1 cellular context compared by ENCODE assay signal in genomic region chr14:60317609-60318008, GRCh38.
TF ChIP-seq lines count a peak whose summit lies in the region.

No MANE protein-coding gene starts in this region.

TF ChIP-seq in WTC11, 78 proteins besides CTCF, POLR2A, EP300 and RAD21 (continued from another document and continues in another):
- TF ChIP-seq, protein P1, sequence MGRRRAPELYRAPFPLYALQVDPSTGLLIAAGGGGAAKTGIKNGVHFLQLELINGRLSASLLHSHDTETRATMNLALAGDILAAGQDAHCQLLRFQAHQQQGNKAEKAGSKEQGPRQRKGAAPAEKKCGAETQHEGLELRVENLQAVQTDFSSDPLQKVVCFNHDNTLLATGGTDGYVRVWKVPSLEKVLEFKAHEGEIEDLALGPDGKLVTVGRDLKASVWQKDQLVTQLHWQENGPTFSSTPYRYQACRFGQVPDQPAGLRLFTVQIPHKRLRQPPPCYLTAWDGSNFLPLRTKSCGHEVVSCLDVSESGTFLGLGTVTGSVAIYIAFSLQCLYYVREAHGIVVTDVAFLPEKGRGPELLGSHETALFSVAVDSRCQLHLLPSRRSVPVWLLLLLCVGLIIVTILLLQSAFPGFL (CRISPR knock-in tag; IDR thresholded peaks at IDR 0.05; ENCODE audit: borderline replicate concordance), result no peak
- TF ChIP-seq CREB1 (CRISPR knock-in tag; IDR thresholded peaks at IDR 0.05) (no peak), ZNF317 (CRISPR knock-in tag; IDR thresholded peaks at IDR 0.05; ENCODE audit: borderline replicate concordance, low read depth) (no peak), MYBL2 (CRISPR knock-in tag; IDR thresholded peaks at IDR 0.05) (0 out of 2 replicates have a peak, but pooled peaks have one; percentile 50), FOXK1 (CRISPR knock-in tag; IDR thresholded peaks at IDR 0.05) (peak; percentile 43; the same call in 1 of the 2 replicates), ZNF671 (CRISPR knock-in tag; IDR thresholded peaks at IDR 0.05) (no peak), CBFB (CRISPR knock-in tag; IDR thresholded peaks at IDR 0.05; ENCODE audit: low read depth) (no peak), IRF1 (CRISPR knock-in tag; IDR thresholded peaks at IDR 0.05) (no peak), EMX1 (CRISPR knock-in tag; IDR thresholded peaks at IDR 0.05) (no peak), E2F4 (CRISPR knock-in tag; IDR thresholded peaks at IDR 0.05; ENCODE audit: borderline replicate concordance, low read depth) (no peak), NFE2L1 (CRISPR knock-in tag; IDR thresholded peaks at IDR 0.05) (no peak), ZNF232 (CRISPR knock-in tag; IDR thresholded peaks at IDR 0.05) (no peak), ETV6 (CRISPR knock-in tag; IDR thresholded peaks at IDR 0.05) (peak; percentile 57; the same call in 1 of the 2 replicates), JAZF1 (CRISPR knock-in tag; IDR thresholded peaks at IDR 0.05) (no peak), ZNF138 (CRISPR knock-in tag; conservative IDR thresholded peaks at IDR 0.05) (no peak), TEAD1 (CRISPR knock-in tag; IDR thresholded peaks at IDR 0.05) (no peak), TEAD4 (CRISPR knock-in tag; IDR thresholded peaks at IDR 0.05) (no peak), ESRRA (CRISPR knock-in tag; IDR thresholded peaks at IDR 0.05; ENCODE audit: borderline replicate concordance) (no peak)
- TF ChIP-seq, protein P2, sequence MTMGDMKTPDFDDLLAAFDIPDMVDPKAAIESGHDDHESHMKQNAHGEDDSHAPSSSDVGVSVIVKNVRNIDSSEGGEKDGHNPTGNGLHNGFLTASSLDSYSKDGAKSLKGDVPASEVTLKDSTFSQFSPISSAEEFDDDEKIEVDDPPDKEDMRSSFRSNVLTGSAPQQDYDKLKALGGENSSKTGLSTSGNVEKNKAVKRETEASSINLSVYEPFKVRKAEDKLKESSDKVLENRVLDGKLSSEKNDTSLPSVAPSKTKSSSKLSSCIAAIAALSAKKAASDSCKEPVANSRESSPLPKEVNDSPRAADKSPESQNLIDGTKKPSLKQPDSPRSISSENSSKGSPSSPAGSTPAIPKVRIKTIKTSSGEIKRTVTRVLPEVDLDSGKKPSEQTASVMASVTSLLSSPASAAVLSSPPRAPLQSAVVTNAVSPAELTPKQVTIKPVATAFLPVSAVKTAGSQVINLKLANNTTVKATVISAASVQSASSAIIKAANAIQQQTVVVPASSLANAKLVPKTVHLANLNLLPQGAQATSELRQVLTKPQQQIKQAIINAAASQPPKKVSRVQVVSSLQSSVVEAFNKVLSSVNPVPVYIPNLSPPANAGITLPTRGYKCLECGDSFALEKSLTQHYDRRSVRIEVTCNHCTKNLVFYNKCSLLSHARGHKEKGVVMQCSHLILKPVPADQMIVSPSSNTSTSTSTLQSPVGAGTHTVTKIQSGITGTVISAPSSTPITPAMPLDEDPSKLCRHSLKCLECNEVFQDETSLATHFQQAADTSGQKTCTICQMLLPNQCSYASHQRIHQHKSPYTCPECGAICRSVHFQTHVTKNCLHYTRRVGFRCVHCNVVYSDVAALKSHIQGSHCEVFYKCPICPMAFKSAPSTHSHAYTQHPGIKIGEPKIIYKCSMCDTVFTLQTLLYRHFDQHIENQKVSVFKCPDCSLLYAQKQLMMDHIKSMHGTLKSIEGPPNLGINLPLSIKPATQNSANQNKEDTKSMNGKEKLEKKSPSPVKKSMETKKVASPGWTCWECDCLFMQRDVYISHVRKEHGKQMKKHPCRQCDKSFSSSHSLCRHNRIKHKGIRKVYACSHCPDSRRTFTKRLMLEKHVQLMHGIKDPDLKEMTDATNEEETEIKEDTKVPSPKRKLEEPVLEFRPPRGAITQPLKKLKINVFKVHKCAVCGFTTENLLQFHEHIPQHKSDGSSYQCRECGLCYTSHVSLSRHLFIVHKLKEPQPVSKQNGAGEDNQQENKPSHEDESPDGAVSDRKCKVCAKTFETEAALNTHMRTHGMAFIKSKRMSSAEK (CRISPR knock-in tag; IDR thresholded peaks at IDR 0.05; ENCODE audit: borderline replicate concordance), result no peak
- TF ChIP-seq, protein P3, sequence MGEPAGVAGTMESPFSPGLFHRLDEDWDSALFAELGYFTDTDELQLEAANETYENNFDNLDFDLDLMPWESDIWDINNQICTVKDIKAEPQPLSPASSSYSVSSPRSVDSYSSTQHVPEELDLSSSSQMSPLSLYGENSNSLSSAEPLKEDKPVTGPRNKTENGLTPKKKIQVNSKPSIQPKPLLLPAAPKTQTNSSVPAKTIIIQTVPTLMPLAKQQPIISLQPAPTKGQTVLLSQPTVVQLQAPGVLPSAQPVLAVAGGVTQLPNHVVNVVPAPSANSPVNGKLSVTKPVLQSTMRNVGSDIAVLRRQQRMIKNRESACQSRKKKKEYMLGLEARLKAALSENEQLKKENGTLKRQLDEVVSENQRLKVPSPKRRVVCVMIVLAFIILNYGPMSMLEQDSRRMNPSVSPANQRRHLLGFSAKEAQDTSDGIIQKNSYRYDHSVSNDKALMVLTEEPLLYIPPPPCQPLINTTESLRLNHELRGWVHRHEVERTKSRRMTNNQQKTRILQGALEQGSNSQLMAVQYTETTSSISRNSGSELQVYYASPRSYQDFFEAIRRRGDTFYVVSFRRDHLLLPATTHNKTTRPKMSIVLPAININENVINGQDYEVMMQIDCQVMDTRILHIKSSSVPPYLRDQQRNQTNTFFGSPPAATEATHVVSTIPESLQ (CRISPR knock-in tag; IDR thresholded peaks at IDR 0.05), result no peak
- TF ChIP-seq, protein P4, sequence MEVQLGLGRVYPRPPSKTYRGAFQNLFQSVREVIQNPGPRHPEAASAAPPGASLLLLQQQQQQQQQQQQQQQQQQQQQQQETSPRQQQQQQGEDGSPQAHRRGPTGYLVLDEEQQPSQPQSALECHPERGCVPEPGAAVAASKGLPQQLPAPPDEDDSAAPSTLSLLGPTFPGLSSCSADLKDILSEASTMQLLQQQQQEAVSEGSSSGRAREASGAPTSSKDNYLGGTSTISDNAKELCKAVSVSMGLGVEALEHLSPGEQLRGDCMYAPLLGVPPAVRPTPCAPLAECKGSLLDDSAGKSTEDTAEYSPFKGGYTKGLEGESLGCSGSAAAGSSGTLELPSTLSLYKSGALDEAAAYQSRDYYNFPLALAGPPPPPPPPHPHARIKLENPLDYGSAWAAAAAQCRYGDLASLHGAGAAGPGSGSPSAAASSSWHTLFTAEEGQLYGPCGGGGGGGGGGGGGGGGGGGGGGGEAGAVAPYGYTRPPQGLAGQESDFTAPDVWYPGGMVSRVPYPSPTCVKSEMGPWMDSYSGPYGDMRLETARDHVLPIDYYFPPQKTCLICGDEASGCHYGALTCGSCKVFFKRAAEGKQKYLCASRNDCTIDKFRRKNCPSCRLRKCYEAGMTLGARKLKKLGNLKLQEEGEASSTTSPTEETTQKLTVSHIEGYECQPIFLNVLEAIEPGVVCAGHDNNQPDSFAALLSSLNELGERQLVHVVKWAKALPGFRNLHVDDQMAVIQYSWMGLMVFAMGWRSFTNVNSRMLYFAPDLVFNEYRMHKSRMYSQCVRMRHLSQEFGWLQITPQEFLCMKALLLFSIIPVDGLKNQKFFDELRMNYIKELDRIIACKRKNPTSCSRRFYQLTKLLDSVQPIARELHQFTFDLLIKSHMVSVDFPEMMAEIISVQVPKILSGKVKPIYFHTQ (CRISPR knock-in tag; IDR thresholded peaks at IDR 0.05), result no peak
- TF ChIP-seq, protein P5, sequence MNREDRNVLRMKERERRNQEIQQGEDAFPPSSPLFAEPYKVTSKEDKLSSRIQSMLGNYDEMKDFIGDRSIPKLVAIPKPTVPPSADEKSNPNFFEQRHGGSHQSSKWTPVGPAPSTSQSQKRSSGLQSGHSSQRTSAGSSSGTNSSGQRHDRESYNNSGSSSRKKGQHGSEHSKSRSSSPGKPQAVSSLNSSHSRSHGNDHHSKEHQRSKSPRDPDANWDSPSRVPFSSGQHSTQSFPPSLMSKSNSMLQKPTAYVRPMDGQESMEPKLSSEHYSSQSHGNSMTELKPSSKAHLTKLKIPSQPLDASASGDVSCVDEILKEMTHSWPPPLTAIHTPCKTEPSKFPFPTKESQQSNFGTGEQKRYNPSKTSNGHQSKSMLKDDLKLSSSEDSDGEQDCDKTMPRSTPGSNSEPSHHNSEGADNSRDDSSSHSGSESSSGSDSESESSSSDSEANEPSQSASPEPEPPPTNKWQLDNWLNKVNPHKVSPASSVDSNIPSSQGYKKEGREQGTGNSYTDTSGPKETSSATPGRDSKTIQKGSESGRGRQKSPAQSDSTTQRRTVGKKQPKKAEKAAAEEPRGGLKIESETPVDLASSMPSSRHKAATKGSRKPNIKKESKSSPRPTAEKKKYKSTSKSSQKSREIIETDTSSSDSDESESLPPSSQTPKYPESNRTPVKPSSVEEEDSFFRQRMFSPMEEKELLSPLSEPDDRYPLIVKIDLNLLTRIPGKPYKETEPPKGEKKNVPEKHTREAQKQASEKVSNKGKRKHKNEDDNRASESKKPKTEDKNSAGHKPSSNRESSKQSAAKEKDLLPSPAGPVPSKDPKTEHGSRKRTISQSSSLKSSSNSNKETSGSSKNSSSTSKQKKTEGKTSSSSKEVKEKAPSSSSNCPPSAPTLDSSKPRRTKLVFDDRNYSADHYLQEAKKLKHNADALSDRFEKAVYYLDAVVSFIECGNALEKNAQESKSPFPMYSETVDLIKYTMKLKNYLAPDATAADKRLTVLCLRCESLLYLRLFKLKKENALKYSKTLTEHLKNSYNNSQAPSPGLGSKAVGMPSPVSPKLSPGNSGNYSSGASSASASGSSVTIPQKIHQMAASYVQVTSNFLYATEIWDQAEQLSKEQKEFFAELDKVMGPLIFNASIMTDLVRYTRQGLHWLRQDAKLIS (CRISPR knock-in tag; IDR thresholded peaks at IDR 0.05; ENCODE audit: borderline replicate concordance), result no peak
- TF ChIP-seq, protein P6, sequence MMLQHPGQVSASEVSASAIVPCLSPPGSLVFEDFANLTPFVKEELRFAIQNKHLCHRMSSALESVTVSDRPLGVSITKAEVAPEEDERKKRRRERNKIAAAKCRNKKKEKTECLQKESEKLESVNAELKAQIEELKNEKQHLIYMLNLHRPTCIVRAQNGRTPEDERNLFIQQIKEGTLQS (CRISPR knock-in tag; conservative IDR thresholded peaks at IDR 0.05), result no peak
- TF ChIP-seq, protein P7, sequence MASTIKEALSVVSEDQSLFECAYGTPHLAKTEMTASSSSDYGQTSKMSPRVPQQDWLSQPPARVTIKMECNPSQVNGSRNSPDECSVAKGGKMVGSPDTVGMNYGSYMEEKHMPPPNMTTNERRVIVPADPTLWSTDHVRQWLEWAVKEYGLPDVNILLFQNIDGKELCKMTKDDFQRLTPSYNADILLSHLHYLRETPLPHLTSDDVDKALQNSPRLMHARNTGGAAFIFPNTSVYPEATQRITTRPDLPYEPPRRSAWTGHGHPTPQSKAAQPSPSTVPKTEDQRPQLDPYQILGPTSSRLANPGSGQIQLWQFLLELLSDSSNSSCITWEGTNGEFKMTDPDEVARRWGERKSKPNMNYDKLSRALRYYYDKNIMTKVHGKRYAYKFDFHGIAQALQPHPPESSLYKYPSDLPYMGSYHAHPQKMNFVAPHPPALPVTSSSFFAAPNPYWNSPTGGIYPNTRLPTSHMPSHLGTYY (CRISPR knock-in tag; IDR thresholded peaks at IDR 0.05), result no peak
- TF ChIP-seq, protein P8, sequence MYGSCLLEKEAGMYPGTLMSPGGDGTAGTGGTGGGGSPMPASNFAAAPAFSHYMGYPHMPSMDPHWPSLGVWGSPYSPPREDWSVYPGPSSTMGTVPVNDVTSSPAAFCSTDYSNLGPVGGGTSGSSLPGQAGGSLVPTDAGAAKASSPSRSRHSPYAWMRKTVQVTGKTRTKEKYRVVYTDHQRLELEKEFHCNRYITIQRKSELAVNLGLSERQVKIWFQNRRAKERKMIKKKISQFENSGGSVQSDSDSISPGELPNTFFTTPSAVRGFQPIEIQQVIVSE (CRISPR knock-in tag; IDR thresholded peaks at IDR 0.05; ENCODE audit: borderline replicate concordance), result no peak
- TF ChIP-seq, protein P9, sequence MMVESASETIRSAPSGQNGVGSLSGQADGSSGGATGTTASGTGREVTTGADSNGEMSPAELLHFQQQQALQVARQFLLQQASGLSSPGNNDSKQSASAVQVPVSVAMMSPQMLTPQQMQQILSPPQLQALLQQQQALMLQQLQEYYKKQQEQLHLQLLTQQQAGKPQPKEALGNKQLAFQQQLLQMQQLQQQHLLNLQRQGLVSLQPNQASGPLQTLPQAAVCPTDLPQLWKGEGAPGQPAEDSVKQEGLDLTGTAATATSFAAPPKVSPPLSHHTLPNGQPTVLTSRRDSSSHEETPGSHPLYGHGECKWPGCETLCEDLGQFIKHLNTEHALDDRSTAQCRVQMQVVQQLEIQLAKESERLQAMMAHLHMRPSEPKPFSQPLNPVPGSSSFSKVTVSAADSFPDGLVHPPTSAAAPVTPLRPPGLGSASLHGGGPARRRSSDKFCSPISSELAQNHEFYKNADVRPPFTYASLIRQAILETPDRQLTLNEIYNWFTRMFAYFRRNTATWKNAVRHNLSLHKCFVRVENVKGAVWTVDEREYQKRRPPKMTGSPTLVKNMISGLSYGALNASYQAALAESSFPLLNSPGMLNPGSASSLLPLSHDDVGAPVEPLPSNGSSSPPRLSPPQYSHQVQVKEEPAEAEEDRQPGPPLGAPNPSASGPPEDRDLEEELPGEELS (CRISPR knock-in tag; IDR thresholded peaks at IDR 0.05), result no peak
- TF ChIP-seq, protein P10, sequence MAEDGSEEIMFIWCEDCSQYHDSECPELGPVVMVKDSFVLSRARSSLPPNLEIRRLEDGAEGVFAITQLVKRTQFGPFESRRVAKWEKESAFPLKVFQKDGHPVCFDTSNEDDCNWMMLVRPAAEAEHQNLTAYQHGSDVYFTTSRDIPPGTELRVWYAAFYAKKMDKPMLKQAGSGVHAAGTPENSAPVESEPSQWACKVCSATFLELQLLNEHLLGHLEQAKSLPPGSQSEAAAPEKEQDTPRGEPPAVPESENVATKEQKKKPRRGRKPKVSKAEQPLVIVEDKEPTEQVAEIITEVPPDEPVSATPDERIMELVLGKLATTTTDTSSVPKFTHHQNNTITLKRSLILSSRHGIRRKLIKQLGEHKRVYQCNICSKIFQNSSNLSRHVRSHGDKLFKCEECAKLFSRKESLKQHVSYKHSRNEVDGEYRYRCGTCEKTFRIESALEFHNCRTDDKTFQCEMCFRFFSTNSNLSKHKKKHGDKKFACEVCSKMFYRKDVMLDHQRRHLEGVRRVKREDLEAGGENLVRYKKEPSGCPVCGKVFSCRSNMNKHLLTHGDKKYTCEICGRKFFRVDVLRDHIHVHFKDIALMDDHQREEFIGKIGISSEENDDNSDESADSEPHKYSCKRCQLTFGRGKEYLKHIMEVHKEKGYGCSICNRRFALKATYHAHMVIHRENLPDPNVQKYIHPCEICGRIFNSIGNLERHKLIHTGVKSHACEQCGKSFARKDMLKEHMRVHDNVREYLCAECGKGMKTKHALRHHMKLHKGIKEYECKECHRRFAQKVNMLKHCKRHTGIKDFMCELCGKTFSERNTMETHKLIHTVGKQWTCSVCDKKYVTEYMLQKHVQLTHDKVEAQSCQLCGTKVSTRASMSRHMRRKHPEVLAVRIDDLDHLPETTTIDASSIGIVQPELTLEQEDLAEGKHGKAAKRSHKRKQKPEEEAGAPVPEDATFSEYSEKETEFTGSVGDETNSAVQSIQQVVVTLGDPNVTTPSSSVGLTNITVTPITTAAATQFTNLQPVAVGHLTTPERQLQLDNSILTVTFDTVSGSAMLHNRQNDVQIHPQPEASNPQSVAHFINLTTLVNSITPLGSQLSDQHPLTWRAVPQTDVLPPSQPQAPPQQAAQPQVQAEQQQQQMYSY (CRISPR knock-in tag; IDR thresholded peaks at IDR 0.05), result no peak
